ENCODE assay signal across 26 cellular contexts in genomic region chr10:86102031-86102430, GRCh38.
"Had no signal": no experiment of that assay in that cellular context is flagged by ENCODE, and none has a peak within 500 bp of the region (broad histone marks: within the 10 kb centered on the region; RNA-seq: fewer than 3 reads in every experiment).

No MANE protein-coding gene starts in this region.

- DNase-seq: naive thymus-derived CD8-positive, alpha-beta T cell; nephron progenitor cell; nucleus accumbens; ovary; posterior cingulate gyrus; psoas muscle; right cardiac atrium; right lobe of liver; sigmoid colon; small intestine; stimulated activated CD4-positive, alpha-beta T cell treated with anti-CD3 and anti-CD28 coated beads, Interleukin-15, amount 100 ng/mL, for 24 hours; stimulated activated CD4-positive, alpha-beta T cell treated with anti-CD3 and anti-CD28 coated beads, Interleukin-2, amount 100 ng/mL, for 24 hours; stimulated activated CD4-positive, alpha-beta T cell treated with anti-CD3 and anti-CD28 coated beads, Interleukin-2, amount 100 ng/mL, for 48 hours; stimulated activated CD4-positive, alpha-beta T cell treated with anti-CD3 and anti-CD28 coated beads, Interleukin-4, amount 100 ng/mL, for 24 hours; stimulated activated naive B cell treated with anti-CD40 and anti-IgM and Interleukin-4, amounts not matched to agents 10 μg/mL and 1 μg/mL and 100 μg/mL, for 72 hours; stimulated activated naive CD4-positive, alpha-beta T cell treated with Interleukin-2 at 50 U/mL for 16 hours; stomach; testis; tibial artery; transverse colon; upper lobe of right lung; uterus had no signal

- H3K27me3 ChIP-seq: neutrophil, ovary, right lobe of liver, sigmoid colon, stomach, testis, tibial artery, transverse colon, upper lobe of right lung, uterus had no signal

- H3K4me3 ChIP-seq: ovary, psoas muscle, right lobe of liver, sigmoid colon, stomach, testis, tibial artery, transverse colon, upper lobe of right lung, uterus had no signal

- H3K27ac ChIP-seq: neutrophil, ovary, parathyroid adenoma, psoas muscle, right lobe of liver, sigmoid colon, stomach, testis, tibial artery, transverse colon, upper lobe of right lung, uterus had no signal

- H3K4me1 ChIP-seq: parathyroid adenoma, psoas muscle, right lobe of liver, sigmoid colon, stomach, testis, tibial artery, transverse colon, upper lobe of right lung, uterus had no signal

- H3K36me3 ChIP-seq: neutrophil, ovary, right lobe of liver, sigmoid colon, stomach, tibial artery, transverse colon, upper lobe of right lung, uterus had no signal

- H3K9me3 ChIP-seq: neutrophil, ovary, psoas muscle, right lobe of liver, sigmoid colon, stomach, testis, tibial artery, transverse colon, upper lobe of right lung, uterus had no signal

- ATAC-seq: naive thymus-derived CD8-positive, alpha-beta T cell; natural killer cell treated with Interleukin-12 subunit alpha and Interleukin-12 subunit beta and Interleukin-15 and Interleukin-18, amount 100 ng/mL, for 72 hours; psoas muscle; right cardiac atrium; right lobe of liver; stimulated activated effector memory CD8-positive, alpha-beta T cell treated with anti-CD3 and anti-CD28 coated beads, Interleukin-12 subunit alpha, Interleukin-12 subunit beta, amount 100 ng/mL, for 72 hours; stimulated activated naive B cell treated with anti-CD40 and anti-IgM and Interleukin-4, amounts not matched to agents 10 μg/mL and 1 μg/mL and 100 μg/mL, for 72 hours; upper lobe of right lung had no signal
